23 cellular contexts compared by ENCODE assay signal in genomic region chr9:102237094-102237493, GRCh38.
DNase-seq lines count a peak whose midpoint lies in the region; TF ChIP-seq lines count a peak whose summit lies in the region.
"Had no signal": no experiment of that assay in that cellular context is flagged by ENCODE, and none has a peak within 500 bp of the region (broad histone marks: within the 10 kb centered on the region; RNA-seq: fewer than 3 reads in every experiment).

No MANE protein-coding gene starts in this region.

- H3K27ac Mint-ChIP-seq in immature natural killer cell = peak overlapping the region in 2 of 6 donors; percentile 25 to 51
- H3K27ac Mint-ChIP-seq: CD4-positive, alpha-beta T cell; GM23338; T-helper 1 cell treated with Interleukin-12 subunit alpha and Interleukin-12 subunit beta and Interleukin-4 antibody, amounts not matched to agents 30 μg/mL and 1 μg/mL, for 36 hours had no signal

- H3K36me3 ChIP-seq in KMS-11 (ENCODE audit: insufficient read depth) = no peaks in the 10 kb centered on the region
- H3K36me3 ChIP-seq: BE2C, SJSA1 had no signal

- peak; percentile 14 for DNase-seq in ELR (ENCODE audit: low read depth)
- peak; percentile 7 for DNase-seq in NB4 (ENCODE audit: low read depth)
- peak in 2 of 3 donors; percentile 1 for DNase-seq in immature natural killer cell
- no peak for DNase-seq in GM19240 (ENCODE audit: insufficient read length, low spot score)
- DNase-seq in NAMALWA (ENCODE audit: low spot score) = no peak
- no peak for DNase-seq in NCI-H1048 (lab: John Stamatoyannopoulos, UW)
- DNase-seq: BE2C; CD4-positive, alpha-beta T cell; COR-L47; DMS79; HCEC 1CT; Karpas-422; MM.1S; NCI-H1417 treated with DMSO at 0.1 percent for 48 hours; NCI-H187 treated with DMSO at 0.1 percent for 48 hours; NCI-H2107; NCI-H510A; T1000 had no signal

- H3K4me1 ChIP-seq in KMS-11 (ENCODE audit: low read depth, poor library complexity, severe bottlenecking) = no peaks in the 10 kb centered on the region
- H3K4me1 ChIP-seq: A549, BE2C, SJSA1 had no signal

- H3K9ac ChIP-seq in KMS-11 = no peak overlapping the region

- no peaks in the 10 kb centered on the region for H3K36me3 Mint-ChIP-seq in immature natural killer cell

- no peak overlapping the region for H3K27ac ChIP-seq in KMS-11
- H3K27ac ChIP-seq: A549, SJSA1 had no signal

- H3K27me3 Mint-ChIP-seq in immature natural killer cell (ENCODE audit: low read depth in 3 of 3) = no peaks in the 10 kb centered on the region
- H3K27me3 Mint-ChIP-seq: CD4-positive, alpha-beta T cell had no signal

- H3K4me1 Mint-ChIP-seq in immature natural killer cell = peaks cover 0 to 4% of the 10 kb centered on the region in 2 donors
- H3K4me1 Mint-ChIP-seq: GM23338 had no signal

- no peaks in the 10 kb centered on the region for H3K79me2 ChIP-seq in KMS-11 (ENCODE audit: insufficient read depth, low read depth)

- H3K4me3 Mint-ChIP-seq in immature natural killer cell = peak overlapping the region in 2 of 5 donors; percentile 24 to 30
- H3K4me3 Mint-ChIP-seq: CD4-positive, alpha-beta T cell; GM23338; T-helper 1 cell treated with Interleukin-12 subunit alpha and Interleukin-12 subunit beta and Interleukin-4 antibody, amounts not matched to agents 30 μg/mL and 1 μg/mL, for 36 hours had no signal

- no peaks in the 10 kb centered on the region for H4K20me1 ChIP-seq in KMS-11 (ENCODE audit: insufficient read depth)

- H2AFZ ChIP-seq in KMS-11 (ENCODE audit: low read depth) = peak overlapping the region; percentile 14; the same call in 1 of the 2 replicates
- H2AFZ ChIP-seq: GM23338 had no signal

- H3K4me3 ChIP-seq in KMS-11 (IDR thresholded peaks at IDR 0.05; ENCODE audit: insufficient read depth, low read depth, low read length) (no peak overlapping the region), NB4 (ENCODE audit: low read depth, low read length) (no peak overlapping the region)
- H3K4me3 ChIP-seq: A549, GM23338, SJSA1 had no signal

- no peak overlapping the region for H3K4me2 ChIP-seq in KMS-11
- H3K4me2 ChIP-seq: A549, GM23338 had no signal

- TF ChIP-seq POLR2A in NB4 (IDR thresholded peaks at IDR 0.05; ENCODE audit: extremely low read depth, insufficient read length) = no peak

- H3K27me3 ChIP-seq in KMS-11 (ENCODE audit: insufficient read depth, low read depth) = no peaks in the 10 kb centered on the region
- H3K27me3 ChIP-seq: BE2C, SJSA1 had no signal

- H3K9me3 Mint-ChIP-seq in immature natural killer cell = peaks cover 10 to 29% (median 14%) of the 10 kb centered on the region in 6 donors
- H3K9me3 Mint-ChIP-seq: CD4-positive, alpha-beta T cell; T-helper 1 cell treated with Interleukin-12 subunit alpha and Interleukin-12 subunit beta and Interleukin-4 antibody, amounts not matched to agents 30 μg/mL and 1 μg/mL, for 36 hours had no signal

- TF ChIP-seq CTCF in KMS-11 (conservative IDR thresholded peaks at IDR 0.05; ENCODE audit: low read depth, low read length) (no peak), NB4 (IDR thresholded peaks at IDR 0.05; ENCODE audit: low read depth, low read length) (no peak)

Comparison
In these comparisons a context has a peak if more than half of its experiments do, and no peak if none do; other contexts are left out.
1. DNase-seq: peak in ELR (single experiment), NB4 (single experiment) and immature natural killer cell (2 of 3); none in GM19240 (single experiment), NAMALWA (single experiment) and NCI-H1048 (single experiment).